ENCODE assay signal across 1 cellular context in the genomic region with DNA sequence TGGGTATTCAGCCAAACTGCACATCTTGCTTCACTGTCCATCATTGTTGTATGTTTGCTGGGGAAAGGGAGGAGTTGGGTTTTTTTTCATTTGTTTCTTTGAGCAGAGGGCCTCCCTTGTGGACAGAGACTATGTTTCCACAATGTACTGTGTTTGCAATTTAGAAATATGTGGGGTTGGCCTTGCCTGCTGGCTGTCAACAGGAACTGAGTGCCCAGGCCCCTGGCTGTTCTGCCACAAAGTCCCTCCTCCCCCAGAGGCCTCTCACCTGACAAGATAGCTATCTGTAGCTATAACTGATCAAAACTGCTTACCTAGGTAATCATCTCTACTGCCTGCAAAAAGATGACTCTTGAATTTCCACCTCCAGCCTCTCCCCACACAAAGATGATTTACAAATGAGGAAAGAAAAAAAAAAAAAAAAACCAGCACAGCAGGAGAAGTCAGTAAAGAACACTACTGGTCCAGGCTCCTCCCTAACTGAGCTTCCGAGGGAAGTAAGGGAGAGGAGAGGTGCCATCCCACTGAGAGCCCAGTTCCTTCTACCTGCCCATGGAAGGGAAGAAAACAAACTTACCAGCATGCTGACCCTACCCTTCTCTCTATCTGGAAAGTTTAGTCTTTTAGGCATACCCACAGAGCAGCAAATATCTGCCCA.
TF ChIP-seq lines count a peak whose summit lies in the region.

No MANE protein-coding gene starts in this region.

TF ChIP-seq in HepG2, 621 proteins besides CTCF, POLR2A, EP300 and RAD21 (continued from another document and continues in another):
- TF ChIP-seq, protein P1, sequence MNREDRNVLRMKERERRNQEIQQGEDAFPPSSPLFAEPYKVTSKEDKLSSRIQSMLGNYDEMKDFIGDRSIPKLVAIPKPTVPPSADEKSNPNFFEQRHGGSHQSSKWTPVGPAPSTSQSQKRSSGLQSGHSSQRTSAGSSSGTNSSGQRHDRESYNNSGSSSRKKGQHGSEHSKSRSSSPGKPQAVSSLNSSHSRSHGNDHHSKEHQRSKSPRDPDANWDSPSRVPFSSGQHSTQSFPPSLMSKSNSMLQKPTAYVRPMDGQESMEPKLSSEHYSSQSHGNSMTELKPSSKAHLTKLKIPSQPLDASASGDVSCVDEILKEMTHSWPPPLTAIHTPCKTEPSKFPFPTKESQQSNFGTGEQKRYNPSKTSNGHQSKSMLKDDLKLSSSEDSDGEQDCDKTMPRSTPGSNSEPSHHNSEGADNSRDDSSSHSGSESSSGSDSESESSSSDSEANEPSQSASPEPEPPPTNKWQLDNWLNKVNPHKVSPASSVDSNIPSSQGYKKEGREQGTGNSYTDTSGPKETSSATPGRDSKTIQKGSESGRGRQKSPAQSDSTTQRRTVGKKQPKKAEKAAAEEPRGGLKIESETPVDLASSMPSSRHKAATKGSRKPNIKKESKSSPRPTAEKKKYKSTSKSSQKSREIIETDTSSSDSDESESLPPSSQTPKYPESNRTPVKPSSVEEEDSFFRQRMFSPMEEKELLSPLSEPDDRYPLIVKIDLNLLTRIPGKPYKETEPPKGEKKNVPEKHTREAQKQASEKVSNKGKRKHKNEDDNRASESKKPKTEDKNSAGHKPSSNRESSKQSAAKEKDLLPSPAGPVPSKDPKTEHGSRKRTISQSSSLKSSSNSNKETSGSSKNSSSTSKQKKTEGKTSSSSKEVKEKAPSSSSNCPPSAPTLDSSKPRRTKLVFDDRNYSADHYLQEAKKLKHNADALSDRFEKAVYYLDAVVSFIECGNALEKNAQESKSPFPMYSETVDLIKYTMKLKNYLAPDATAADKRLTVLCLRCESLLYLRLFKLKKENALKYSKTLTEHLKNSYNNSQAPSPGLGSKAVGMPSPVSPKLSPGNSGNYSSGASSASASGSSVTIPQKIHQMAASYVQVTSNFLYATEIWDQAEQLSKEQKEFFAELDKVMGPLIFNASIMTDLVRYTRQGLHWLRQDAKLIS (CRISPR knock-in tag; IDR thresholded peaks at IDR 0.05) = no peak
- TF ChIP-seq TARDBP (CRISPR knock-in tag; IDR thresholded peaks at IDR 0.05) (peak; percentile 67; the same call in 1 of the 2 replicates), RARA (CRISPR knock-in tag; IDR thresholded peaks at IDR 0.05) (peak; percentile 52; the same call in 1 of the 2 replicates), ZBTB38 (CRISPR knock-in tag; IDR thresholded peaks at IDR 0.05) (peak; percentile 69), HMG20B (CRISPR knock-in tag; conservative IDR thresholded peaks at IDR 0.05) (0 out of 2 replicates have a peak, but pooled peaks have one; percentile 36), ZNF790 (CRISPR knock-in tag; IDR thresholded peaks at IDR 0.05; ENCODE audit: borderline replicate concordance) (no peak), TGIF2 (CRISPR knock-in tag; IDR thresholded peaks at IDR 0.05) (no peak), FOXA1 (IDR thresholded peaks at IDR 0.05) (0 out of 2 replicates have a peak, but pooled peaks have one; percentile 36), FOXA1 (CRISPR knock-in tag; IDR thresholded peaks at IDR 0.05) (peak; percentile 82), ZFX (CRISPR knock-in tag; IDR thresholded peaks at IDR 0.05; ENCODE audit: low read depth) (peak; percentile 66; the same call in 1 of the 2 replicates), KAT7 (CRISPR knock-in tag; IDR thresholded peaks at IDR 0.05; ENCODE audit: borderline replicate concordance) (no peak), ZNF264 (CRISPR knock-in tag; IDR thresholded peaks at IDR 0.05) (0 out of 2 replicates have a peak, but pooled peaks have one; percentile 39), ZKSCAN8 (CRISPR knock-in tag; IDR thresholded peaks at IDR 0.05; ENCODE audit: borderline replicate concordance) (peak; percentile 60; the same call in 1 of the 2 replicates), RBAK (CRISPR knock-in tag; IDR thresholded peaks at IDR 0.05) (no peak), JUN (CRISPR knock-in tag; IDR thresholded peaks at IDR 0.05) (no peak), MED1 (CRISPR knock-in tag; IDR thresholded peaks at IDR 0.05) (peak; percentile 85), BHLHE40 (IDR thresholded peaks at IDR 0.05; ENCODE audit: low read length) (no peak), KMT2A (CRISPR knock-in tag; IDR thresholded peaks at IDR 0.05) (0 out of 2 replicates have a peak, but pooled peaks have one; percentile 33), REL (CRISPR knock-in tag; conservative IDR thresholded peaks at IDR 0.05) (no peak), ZSCAN22 (CRISPR knock-in tag; IDR thresholded peaks at IDR 0.05) (no peak), FOXA3 (CRISPR knock-in tag; IDR thresholded peaks at IDR 0.05) (peak; percentile 87), HNF4A (CRISPR knock-in tag; IDR thresholded peaks at IDR 0.05) (peak; percentile 50), ZNF674 (CRISPR knock-in tag; IDR thresholded peaks at IDR 0.05; ENCODE audit: low read depth) (no peak), GTF3A (CRISPR knock-in tag; conservative IDR thresholded peaks at IDR 0.05) (no peak), ZNF484 (CRISPR knock-in tag; IDR thresholded peaks at IDR 0.05; ENCODE audit: borderline replicate concordance, low read depth) (no peak), REPIN1 (CRISPR knock-in tag; IDR thresholded peaks at IDR 0.05; ENCODE audit: borderline replicate concordance, low read depth) (0 out of 2 replicates have a peak, but pooled peaks have one; percentile 36), ZNF331 (CRISPR knock-in tag; IDR thresholded peaks at IDR 0.05) (peak; percentile 64; the same call in 1 of the 2 replicates)
- TF ChIP-seq, protein P2, sequence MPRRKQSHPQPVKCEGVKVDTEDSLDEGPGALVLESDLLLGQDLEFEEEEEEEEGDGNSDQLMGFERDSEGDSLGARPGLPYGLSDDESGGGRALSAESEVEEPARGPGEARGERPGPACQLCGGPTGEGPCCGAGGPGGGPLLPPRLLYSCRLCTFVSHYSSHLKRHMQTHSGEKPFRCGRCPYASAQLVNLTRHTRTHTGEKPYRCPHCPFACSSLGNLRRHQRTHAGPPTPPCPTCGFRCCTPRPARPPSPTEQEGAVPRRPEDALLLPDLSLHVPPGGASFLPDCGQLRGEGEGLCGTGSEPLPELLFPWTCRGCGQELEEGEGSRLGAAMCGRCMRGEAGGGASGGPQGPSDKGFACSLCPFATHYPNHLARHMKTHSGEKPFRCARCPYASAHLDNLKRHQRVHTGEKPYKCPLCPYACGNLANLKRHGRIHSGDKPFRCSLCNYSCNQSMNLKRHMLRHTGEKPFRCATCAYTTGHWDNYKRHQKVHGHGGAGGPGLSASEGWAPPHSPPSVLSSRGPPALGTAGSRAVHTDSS (CRISPR knock-in tag; conservative IDR thresholded peaks at IDR 0.05) = no peak
- TF ChIP-seq, protein P3, sequence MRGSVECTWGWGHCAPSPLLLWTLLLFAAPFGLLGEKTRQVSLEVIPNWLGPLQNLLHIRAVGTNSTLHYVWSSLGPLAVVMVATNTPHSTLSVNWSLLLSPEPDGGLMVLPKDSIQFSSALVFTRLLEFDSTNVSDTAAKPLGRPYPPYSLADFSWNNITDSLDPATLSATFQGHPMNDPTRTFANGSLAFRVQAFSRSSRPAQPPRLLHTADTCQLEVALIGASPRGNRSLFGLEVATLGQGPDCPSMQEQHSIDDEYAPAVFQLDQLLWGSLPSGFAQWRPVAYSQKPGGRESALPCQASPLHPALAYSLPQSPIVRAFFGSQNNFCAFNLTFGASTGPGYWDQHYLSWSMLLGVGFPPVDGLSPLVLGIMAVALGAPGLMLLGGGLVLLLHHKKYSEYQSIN (CRISPR knock-in tag; IDR thresholded peaks at IDR 0.05; ENCODE audit: borderline replicate concordance) = no peak
- TF ChIP-seq, protein P4, sequence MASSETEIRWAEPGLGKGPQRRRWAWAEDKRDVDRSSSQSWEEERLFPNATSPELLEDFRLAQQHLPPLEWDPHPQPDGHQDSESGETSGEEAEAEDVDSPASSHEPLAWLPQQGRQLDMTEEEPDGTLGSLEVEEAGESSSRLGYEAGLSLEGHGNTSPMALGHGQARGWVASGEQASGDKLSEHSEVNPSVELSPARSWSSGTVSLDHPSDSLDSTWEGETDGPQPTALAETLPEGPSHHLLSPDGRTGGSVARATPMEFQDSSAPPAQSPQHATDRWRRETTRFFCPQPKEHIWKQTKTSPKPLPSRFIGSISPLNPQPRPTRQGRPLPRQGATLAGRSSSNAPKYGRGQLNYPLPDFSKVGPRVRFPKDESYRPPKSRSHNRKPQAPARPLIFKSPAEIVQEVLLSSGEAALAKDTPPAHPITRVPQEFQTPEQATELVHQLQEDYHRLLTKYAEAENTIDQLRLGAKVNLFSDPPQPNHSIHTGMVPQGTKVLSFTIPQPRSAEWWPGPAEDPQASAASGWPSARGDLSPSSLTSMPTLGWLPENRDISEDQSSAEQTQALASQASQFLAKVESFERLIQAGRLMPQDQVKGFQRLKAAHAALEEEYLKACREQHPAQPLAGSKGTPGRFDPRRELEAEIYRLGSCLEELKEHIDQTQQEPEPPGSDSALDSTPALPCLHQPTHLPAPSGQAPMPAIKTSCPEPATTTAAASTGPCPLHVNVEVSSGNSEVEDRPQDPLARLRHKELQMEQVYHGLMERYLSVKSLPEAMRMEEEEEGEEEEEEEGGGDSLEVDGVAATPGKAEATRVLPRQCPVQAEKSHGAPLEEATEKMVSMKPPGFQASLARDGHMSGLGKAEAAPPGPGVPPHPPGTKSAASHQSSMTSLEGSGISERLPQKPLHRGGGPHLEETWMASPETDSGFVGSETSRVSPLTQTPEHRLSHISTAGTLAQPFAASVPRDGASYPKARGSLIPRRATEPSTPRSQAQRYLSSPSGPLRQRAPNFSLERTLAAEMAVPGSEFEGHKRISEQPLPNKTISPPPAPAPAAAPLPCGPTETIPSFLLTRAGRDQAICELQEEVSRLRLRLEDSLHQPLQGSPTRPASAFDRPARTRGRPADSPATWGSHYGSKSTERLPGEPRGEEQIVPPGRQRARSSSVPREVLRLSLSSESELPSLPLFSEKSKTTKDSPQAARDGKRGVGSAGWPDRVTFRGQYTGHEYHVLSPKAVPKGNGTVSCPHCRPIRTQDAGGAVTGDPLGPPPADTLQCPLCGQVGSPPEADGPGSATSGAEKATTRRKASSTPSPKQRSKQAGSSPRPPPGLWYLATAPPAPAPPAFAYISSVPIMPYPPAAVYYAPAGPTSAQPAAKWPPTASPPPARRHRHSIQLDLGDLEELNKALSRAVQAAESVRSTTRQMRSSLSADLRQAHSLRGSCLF (CRISPR knock-in tag; IDR thresholded peaks at IDR 0.05; ENCODE audit: borderline replicate concordance) = no peak
- TF ChIP-seq, protein P5, sequence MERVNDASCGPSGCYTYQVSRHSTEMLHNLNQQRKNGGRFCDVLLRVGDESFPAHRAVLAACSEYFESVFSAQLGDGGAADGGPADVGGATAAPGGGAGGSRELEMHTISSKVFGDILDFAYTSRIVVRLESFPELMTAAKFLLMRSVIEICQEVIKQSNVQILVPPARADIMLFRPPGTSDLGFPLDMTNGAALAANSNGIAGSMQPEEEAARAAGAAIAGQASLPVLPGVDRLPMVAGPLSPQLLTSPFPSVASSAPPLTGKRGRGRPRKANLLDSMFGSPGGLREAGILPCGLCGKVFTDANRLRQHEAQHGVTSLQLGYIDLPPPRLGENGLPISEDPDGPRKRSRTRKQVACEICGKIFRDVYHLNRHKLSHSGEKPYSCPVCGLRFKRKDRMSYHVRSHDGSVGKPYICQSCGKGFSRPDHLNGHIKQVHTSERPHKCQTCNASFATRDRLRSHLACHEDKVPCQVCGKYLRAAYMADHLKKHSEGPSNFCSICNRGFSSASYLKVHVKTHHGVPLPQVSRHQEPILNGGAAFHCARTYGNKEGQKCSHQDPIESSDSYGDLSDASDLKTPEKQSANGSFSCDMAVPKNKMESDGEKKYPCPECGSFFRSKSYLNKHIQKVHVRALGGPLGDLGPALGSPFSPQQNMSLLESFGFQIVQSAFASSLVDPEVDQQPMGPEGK (CRISPR knock-in tag; IDR thresholded peaks at IDR 0.05) = peak; percentile 42
- TF ChIP-seq, protein P6, sequence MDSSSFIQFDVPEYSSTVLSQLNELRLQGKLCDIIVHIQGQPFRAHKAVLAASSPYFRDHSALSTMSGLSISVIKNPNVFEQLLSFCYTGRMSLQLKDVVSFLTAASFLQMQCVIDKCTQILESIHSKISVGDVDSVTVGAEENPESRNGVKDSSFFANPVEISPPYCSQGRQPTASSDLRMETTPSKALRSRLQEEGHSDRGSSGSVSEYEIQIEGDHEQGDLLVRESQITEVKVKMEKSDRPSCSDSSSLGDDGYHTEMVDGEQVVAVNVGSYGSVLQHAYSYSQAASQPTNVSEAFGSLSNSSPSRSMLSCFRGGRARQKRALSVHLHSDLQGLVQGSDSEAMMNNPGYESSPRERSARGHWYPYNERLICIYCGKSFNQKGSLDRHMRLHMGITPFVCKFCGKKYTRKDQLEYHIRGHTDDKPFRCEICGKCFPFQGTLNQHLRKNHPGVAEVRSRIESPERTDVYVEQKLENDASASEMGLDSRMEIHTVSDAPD (CRISPR knock-in tag; IDR thresholded peaks at IDR 0.05) = 0 out of 2 replicates have a peak, but pooled peaks have one; percentile 30
- TF ChIP-seq, protein P7, sequence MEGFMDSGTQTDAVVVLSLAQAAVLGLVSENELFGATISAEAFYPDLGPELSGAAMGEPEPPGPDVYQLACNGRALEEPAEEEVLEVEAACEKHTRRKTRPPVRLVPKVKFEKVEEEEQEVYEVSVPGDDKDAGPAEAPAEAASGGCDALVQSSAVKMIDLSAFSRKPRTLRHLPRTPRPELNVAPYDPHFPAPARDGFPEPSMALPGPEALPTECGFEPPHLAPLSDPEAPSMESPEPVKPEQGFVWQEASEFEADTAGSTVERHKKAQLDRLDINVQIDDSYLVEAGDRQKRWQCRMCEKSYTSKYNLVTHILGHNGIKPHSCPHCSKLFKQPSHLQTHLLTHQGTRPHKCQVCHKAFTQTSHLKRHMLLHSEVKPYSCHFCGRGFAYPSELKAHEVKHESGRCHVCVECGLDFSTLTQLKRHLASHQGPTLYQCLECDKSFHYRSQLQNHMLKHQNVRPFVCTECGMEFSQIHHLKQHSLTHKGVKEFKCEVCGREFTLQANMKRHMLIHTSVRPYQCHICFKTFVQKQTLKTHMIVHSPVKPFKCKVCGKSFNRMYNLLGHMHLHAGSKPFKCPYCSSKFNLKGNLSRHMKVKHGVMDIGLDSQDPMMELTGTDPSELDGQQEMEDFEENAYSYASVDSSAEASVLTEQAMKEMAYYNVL (CRISPR knock-in tag; IDR thresholded peaks at IDR 0.05; ENCODE audit: borderline replicate concordance) = no peak
- TF ChIP-seq, protein P8, sequence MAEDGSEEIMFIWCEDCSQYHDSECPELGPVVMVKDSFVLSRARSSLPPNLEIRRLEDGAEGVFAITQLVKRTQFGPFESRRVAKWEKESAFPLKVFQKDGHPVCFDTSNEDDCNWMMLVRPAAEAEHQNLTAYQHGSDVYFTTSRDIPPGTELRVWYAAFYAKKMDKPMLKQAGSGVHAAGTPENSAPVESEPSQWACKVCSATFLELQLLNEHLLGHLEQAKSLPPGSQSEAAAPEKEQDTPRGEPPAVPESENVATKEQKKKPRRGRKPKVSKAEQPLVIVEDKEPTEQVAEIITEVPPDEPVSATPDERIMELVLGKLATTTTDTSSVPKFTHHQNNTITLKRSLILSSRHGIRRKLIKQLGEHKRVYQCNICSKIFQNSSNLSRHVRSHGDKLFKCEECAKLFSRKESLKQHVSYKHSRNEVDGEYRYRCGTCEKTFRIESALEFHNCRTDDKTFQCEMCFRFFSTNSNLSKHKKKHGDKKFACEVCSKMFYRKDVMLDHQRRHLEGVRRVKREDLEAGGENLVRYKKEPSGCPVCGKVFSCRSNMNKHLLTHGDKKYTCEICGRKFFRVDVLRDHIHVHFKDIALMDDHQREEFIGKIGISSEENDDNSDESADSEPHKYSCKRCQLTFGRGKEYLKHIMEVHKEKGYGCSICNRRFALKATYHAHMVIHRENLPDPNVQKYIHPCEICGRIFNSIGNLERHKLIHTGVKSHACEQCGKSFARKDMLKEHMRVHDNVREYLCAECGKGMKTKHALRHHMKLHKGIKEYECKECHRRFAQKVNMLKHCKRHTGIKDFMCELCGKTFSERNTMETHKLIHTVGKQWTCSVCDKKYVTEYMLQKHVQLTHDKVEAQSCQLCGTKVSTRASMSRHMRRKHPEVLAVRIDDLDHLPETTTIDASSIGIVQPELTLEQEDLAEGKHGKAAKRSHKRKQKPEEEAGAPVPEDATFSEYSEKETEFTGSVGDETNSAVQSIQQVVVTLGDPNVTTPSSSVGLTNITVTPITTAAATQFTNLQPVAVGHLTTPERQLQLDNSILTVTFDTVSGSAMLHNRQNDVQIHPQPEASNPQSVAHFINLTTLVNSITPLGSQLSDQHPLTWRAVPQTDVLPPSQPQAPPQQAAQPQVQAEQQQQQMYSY (CRISPR knock-in tag; IDR thresholded peaks at IDR 0.05) = no peak
